In the genomic region with DNA sequence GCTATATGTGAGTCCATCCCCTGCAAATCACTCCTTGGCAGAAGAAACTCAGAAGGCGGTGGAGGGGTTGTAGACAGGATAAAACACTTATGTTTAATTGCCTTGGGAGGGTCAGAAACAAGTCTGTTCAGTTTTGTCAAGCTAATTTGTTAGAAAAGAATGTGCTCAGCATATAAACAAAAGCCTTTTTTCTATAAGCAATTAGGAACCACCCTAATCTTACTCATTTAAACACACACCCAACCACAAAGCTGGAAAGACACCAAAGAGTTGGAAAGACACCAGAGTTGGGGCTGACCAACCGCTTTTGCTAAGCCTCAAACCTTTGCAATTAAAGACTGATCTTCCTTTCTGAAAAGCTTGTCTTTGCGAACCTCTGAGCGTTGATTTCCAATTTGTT, we compare ENCODE assay signal across 22 cellular contexts.
DNase-seq lines count a peak whose midpoint lies in the region; ATAC-seq and TF ChIP-seq lines count a peak whose summit lies in the region.
"Had no signal": no experiment of that assay in that cellular context is flagged by ENCODE, and none has a peak within 500 bp of the region (broad histone marks: within the 10 kb centered on the region; RNA-seq: fewer than 3 reads in every experiment).

No MANE protein-coding gene starts in this region.

- peaks cover 4% of the 10 kb centered on the region for H3K36me3 Mint-ChIP-seq in HFFc6 (ENCODE audit: low read depth)
- H3K36me3 Mint-ChIP-seq: CD8-positive, alpha-beta T cell had no signal

- H3K27me3 Mint-ChIP-seq in HFFc6 (ENCODE audit: insufficient read depth) = no peaks in the 10 kb centered on the region; the same call in 1 of the 2 replicates
- H3K27me3 Mint-ChIP-seq: B cell had no signal

- DNase-seq in NCI-H748 (lab: John Stamatoyannopoulos, UW; ENCODE audit: unreplicated experiment) = peak; percentile 42
- DNase-seq in NCI-H748 treated with DMSO at 0.1 percent for 48 hours (lab: John Stamatoyannopoulos, UW) = no peak
- peak; percentile 11 for DNase-seq in RPMI7951 (ENCODE audit: low read depth)
- DNase-seq in epithelial cell of esophagus (ENCODE audit: low read depth) = peak; percentile 16
- DNase-seq in HFFc6 = no peak
- no peak for DNase-seq in middle frontal gyrus (ENCODE audit: extremely low spot score, low spot score)
- DNase-seq: Caco-2; CD8-positive, alpha-beta T cell; GOT3; Kasumi-1; MM.1S; NCI-H1436; NCI-H187; NCI-H2081 treated with DMSO at 0.1 percent for 48 hours; NCI-H524 treated with DMSO at 0.1 percent for 48 hours; SK-N-SH; SW 1271 had no signal

- H3K4me1 Mint-ChIP-seq in HFFc6 (ENCODE audit: low read depth) = no peaks in the 10 kb centered on the region
- H3K4me1 Mint-ChIP-seq: B cell had no signal

- no peak overlapping the region for H3K4me3 Mint-ChIP-seq in HFFc6
- H3K4me3 Mint-ChIP-seq: B cell; CD8-positive, alpha-beta T cell had no signal

- TF ChIP-seq CTCF in epithelial cell of esophagus (IDR thresholded peaks at IDR 0.05; ENCODE audit: insufficient read depth, low read depth, low read length, missing control alignments) = no peak
- no peak for TF ChIP-seq CTCF in HFFc6 (IDR thresholded peaks at IDR 0.05)

- H3K4me3 ChIP-seq in epithelial cell of esophagus (ENCODE audit: low read length) = no peak overlapping the region
- H3K4me3 ChIP-seq: GM12878 had no signal

- ATAC-seq in GM19452 (IDR thresholded peaks at IDR 0.05; ENCODE audit: unreplicated experiment) (no peak), GM18870 (IDR thresholded peaks at IDR 0.05; ENCODE audit: unreplicated experiment) (no peak)
- ATAC-seq: CD8-positive, alpha-beta T cell; GM12878; HCT116 had no signal

- H3K9me3 Mint-ChIP-seq in HFFc6 = peaks cover 61% of the 10 kb centered on the region

- no peak overlapping the region for H3K27ac Mint-ChIP-seq in HFFc6
- H3K27ac Mint-ChIP-seq: B cell; CD8-positive, alpha-beta T cell had no signal

Comparison
In these comparisons a context has a peak if more than half of its experiments do, and no peak if none do; other contexts are left out.
1. DNase-seq: peak in NCI-H748 (single experiment), RPMI7951 (single experiment) and epithelial cell of esophagus (single experiment); none in NCI-H748 treated with DMSO at 0.1 percent for 48 hours (single experiment), HFFc6 (single experiment) and middle frontal gyrus (single experiment).